ENCODE assay signal across 12 cellular contexts in the genomic region with DNA sequence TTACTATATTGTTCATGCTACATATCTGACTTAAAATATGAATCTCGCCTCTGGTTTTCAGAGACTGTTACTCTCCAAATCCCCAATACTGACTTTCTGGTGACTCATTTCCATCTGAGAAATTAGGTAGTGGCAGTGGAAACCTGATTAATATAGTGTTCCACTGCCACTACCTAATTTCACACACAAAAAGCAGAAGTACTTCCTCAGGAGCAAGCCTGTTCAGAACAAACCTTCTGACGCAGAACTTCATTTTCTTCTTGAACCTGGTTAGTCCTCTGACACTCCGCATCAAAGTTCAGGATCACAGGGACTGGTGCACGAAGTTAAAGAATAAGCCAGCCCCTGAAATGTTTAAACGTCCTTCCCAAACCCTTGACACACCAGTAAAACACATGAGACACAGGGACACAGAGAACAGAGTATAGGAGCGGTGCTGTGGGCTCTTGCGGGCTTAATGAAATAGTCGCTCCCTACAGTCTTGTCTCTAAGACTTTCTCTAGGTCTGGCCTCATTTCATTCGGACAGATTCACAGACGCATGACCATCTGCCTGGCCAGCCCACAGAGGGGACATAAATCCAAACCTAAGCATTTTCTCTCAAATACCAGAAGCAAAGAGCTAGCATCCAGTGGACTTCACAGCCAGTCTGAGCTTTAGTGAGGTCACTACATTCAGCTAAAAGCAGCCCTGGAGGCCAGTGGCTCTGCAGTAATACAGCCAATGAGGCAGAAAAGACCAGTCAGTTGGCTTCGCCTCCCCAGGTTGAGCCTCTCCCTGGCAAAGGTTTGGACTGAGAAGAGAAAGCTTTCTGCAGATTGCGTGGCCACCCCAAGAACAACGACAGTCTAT. TPM values are rescaled to one million over a fixed set of nuclear protein-coding genes. Genes with fewer than 3 reads are reported as not detected.
DNase-seq lines count a peak whose midpoint lies in the region; ATAC-seq lines count a peak whose summit lies in the region.
"Had no signal": no experiment of that assay in that cellular context is flagged by ENCODE, and none has a peak within 500 bp of the region (broad histone marks: within the 10 kb centered on the region; RNA-seq: fewer than 3 reads in every experiment).

No MANE protein-coding gene starts in this region.

- H3K36me3 Mint-ChIP-seq in activated naive CD8-positive, alpha-beta T cell treated with anti-CD3 and anti-CD28 coated beads, Interleukin-2, amount 50 U/mL, for 24 hours (ENCODE audit: low read depth), result peaks cover 27% of the 10 kb centered on the region

- H3K9me3 ChIP-seq in BLaER1, result no peaks in the 10 kb centered on the region
- H3K9me3 ChIP-seq: colonic mucosa had no signal

- peak overlapping the region; percentile 78 for H3K4me2 ChIP-seq in BLaER1

- peaks cover 86% of the 10 kb centered on the region for H3K4me1 ChIP-seq in BLaER1
- H3K4me1 ChIP-seq: colonic mucosa had no signal

- ATAC-seq in GM19035 (IDR thresholded peaks at IDR 0.05; ENCODE audit: unreplicated experiment), result peak; percentile 30
- ATAC-seq in HG03025 (IDR thresholded peaks at IDR 0.05; ENCODE audit: low FRiP score, unreplicated experiment), result peak; percentile 19
- no peak for ATAC-seq in activated naive CD8-positive, alpha-beta T cell treated with anti-CD3 and anti-CD28 coated beads, Interleukin-2, amount 50 U/mL, for 24 hours
- ATAC-seq: activated CD8-positive, alpha-beta T cell treated with anti-CD3 and anti-CD28 coated beads for 36 hours had no signal

- peak overlapping the region; percentile 47; the same call in 1 of the 2 replicates for H3K9ac ChIP-seq in BLaER1

- H3K27me3 ChIP-seq in BLaER1 (no peaks in the 10 kb centered on the region), H7 (ENCODE audit: control insufficient read depth, insufficient read depth, low read length) (peaks cover 3% of the 10 kb centered on the region; the same call in 1 of the 2 replicates)
- H3K27me3 ChIP-seq: colonic mucosa had no signal

- H3K27ac ChIP-seq in BLaER1, result peak overlapping the region; percentile 53; the same call in 1 of the 2 replicates
- H3K27ac ChIP-seq: colonic mucosa had no signal

- H3K4me1 Mint-ChIP-seq in activated naive CD8-positive, alpha-beta T cell treated with anti-CD3 and anti-CD28 coated beads, Interleukin-2, amount 50 U/mL, for 24 hours, result peaks cover 63% of the 10 kb centered on the region

- H3K27ac Mint-ChIP-seq in activated naive CD8-positive, alpha-beta T cell treated with anti-CD3 and anti-CD28 coated beads, Interleukin-2, amount 50 U/mL, for 24 hours, result no peak overlapping the region

- no peak for DNase-seq in activated naive CD8-positive, alpha-beta T cell treated with anti-CD3 and anti-CD28 coated beads, Interleukin-2, amount 50 U/mL, for 24 hours
- DNase-seq in NCI-H1436 (lab: John Stamatoyannopoulos, UW) (no peak), NCI-H187 (lab: John Stamatoyannopoulos, UW) (no peak), H7 (no peak), NCI-H2107 (lab: John Stamatoyannopoulos, UW) (no peak)
- DNase-seq: activated CD8-positive, alpha-beta T cell treated with anti-CD3 and anti-CD28 coated beads for 36 hours; colonic mucosa; NCI-H524; stimulated activated CD4-positive, alpha-beta T cell treated with anti-CD3 and anti-CD28 coated beads, Interleukin-1b, Interleukin-23, amount 100 ng/mL, for 48 hours had no signal

- H3K36me3 ChIP-seq in BLaER1 (peaks cover 12% of the 10 kb centered on the region), H7 (replicated peaks; ENCODE audit: control insufficient read depth, insufficient read depth, low read length) (peaks cover 7% of the 10 kb centered on the region)
- H3K36me3 ChIP-seq: colonic mucosa had no signal

- peak overlapping the region; percentile 33 for H3K4me3 Mint-ChIP-seq in activated naive CD8-positive, alpha-beta T cell treated with anti-CD3 and anti-CD28 coated beads, Interleukin-2, amount 50 U/mL, for 24 hours
- H3K4me3 Mint-ChIP-seq: activated CD8-positive, alpha-beta T cell treated with anti-CD3 and anti-CD28 coated beads for 36 hours had no signal

- H3K27me3 Mint-ChIP-seq in activated naive CD8-positive, alpha-beta T cell treated with anti-CD3 and anti-CD28 coated beads, Interleukin-2, amount 50 U/mL, for 24 hours, result no peaks in the 10 kb centered on the region
- H3K27me3 Mint-ChIP-seq: activated CD8-positive, alpha-beta T cell treated with anti-CD3 and anti-CD28 coated beads for 36 hours had no signal

- no peaks in the 10 kb centered on the region for H3K9me3 Mint-ChIP-seq in activated naive CD8-positive, alpha-beta T cell treated with anti-CD3 and anti-CD28 coated beads, Interleukin-2, amount 50 U/mL, for 24 hours
- H3K9me3 Mint-ChIP-seq: activated CD8-positive, alpha-beta T cell treated with anti-CD3 and anti-CD28 coated beads for 36 hours had no signal

- H4K20me1 ChIP-seq in BLaER1, result no peaks in the 10 kb centered on the region

- H3K4me3 ChIP-seq in BLaER1 (no peak overlapping the region), H7 (ENCODE audit: insufficient read depth, low read depth, low read length) (no peak overlapping the region)
- H3K4me3 ChIP-seq: colonic mucosa had no signal

RNA-seq across cellular contexts. Expression of a gene that starts 4.2 kb away (rescaled TPM):
- total RNA-seq in H7 (2014; rRNA removed; shearing (Covaris generic)), result 9.1 and 17.4 TPM in 2 replicates

RNA-seq across cellular contexts. Expression of a gene that starts 26.5 kb away (rescaled TPM):
- not detected in 2 replicates for total RNA-seq in H7 (2014; rRNA removed; shearing (Covaris generic))
- total RNA-seq: activated CD8-positive, alpha-beta T cell treated with anti-CD3 and anti-CD28 coated beads for 36 hours; colonic mucosa had no signal

RNA-seq across cellular contexts. Expression of a gene that starts 36.6 kb away (rescaled TPM):
- total RNA-seq in H7 (2014; rRNA removed; shearing (Covaris generic)), result 36.2 and 41.1 TPM in 2 replicates

RNA-seq across cellular contexts. Expression of a gene that starts 59.2 kb away (rescaled TPM):
- total RNA-seq in H7 (2014; rRNA removed; shearing (Covaris generic)), result not detected in 2 replicates
